ENCODE assay signal across 15 cellular contexts in genomic region chr15:39135989-39136388, GRCh38.
DNase-seq lines count a peak whose midpoint lies in the region; ATAC-seq and TF ChIP-seq lines count a peak whose summit lies in the region.
"Had no signal": no experiment of that assay in that cellular context is flagged by ENCODE, and none has a peak within 500 bp of the region (broad histone marks: within the 10 kb centered on the region; RNA-seq: fewer than 3 reads in every experiment).

No MANE protein-coding gene starts in this region.

- POLR2A ChIA-PET in PC-3 (lab: Charles Lee; ENCODE audit: unreplicated experiment) = no interaction called here
- POLR2A ChIA-PET in CD4-positive, alpha-beta T cell (lab: Charles Lee) = no interaction called here

- ATAC-seq in PC-3 (no peak), GM21526 (IDR thresholded peaks at IDR 0.05; ENCODE audit: low FRiP score, unreplicated experiment) (no peak)
- no peak for ATAC-seq in CD4-positive, alpha-beta T cell (ENCODE audit: poor library complexity)
- ATAC-seq: body of pancreas, pancreas had no signal

- no peak overlapping the region for H3K9ac ChIP-seq in PC-3 (ENCODE audit: low read length)

- H3K36me3 ChIP-seq in PC-3 (ENCODE audit: low read depth, low read length) = no peaks in the 10 kb centered on the region
- H3K36me3 ChIP-seq in hepatocyte (replicated peaks; ENCODE audit: insufficient read depth, low read depth) = no peaks in the 10 kb centered on the region
- H3K36me3 ChIP-seq: pancreas, WERI-Rb-1 had no signal

- WGBS in hepatocyte (ENCODE audit: low lambda C conversion rate, missing lambda C conversion rate) = 88% methylated on average over 7 of the region's 7 CpGs

- TF ChIP-seq CTCF in PC-3 (conservative IDR thresholded peaks at IDR 0.05; ENCODE audit: low read depth, low read length) (no peak), epithelial cell of esophagus (IDR thresholded peaks at IDR 0.05; ENCODE audit: insufficient read depth, low read depth, low read length, missing control alignments) (no peak), hepatocyte (IDR thresholded peaks at IDR 0.05; ENCODE audit: poor library complexity) (no peak)
- no peak for TF ChIP-seq CTCF in CD4-positive, alpha-beta T cell (IDR thresholded peaks at IDR 0.05)

- H3K4me3 ChIP-seq in PC-3 (ENCODE audit: low read length) (no peak overlapping the region), epithelial cell of esophagus (ENCODE audit: low read length) (no peak overlapping the region), skeletal muscle cell (ENCODE audit: low read depth, low read length) (no peak overlapping the region), hepatocyte (no peak overlapping the region)
- H3K4me3 ChIP-seq: body of pancreas, pancreas had no signal

- H3K4me1 Mint-ChIP-seq in CD4-positive, alpha-beta T cell (ENCODE audit: low read depth) = no peaks in the 10 kb centered on the region

- H3K27me3 ChIP-seq in PC-3 (ENCODE audit: low read length) (no peaks in the 10 kb centered on the region), hepatocyte (no peaks in the 10 kb centered on the region)
- no peaks in the 10 kb centered on the region for H3K27me3 ChIP-seq in CD4-positive, alpha-beta T cell (ENCODE audit: control insufficient read depth, insufficient read depth, low read length)
- H3K27me3 ChIP-seq: body of pancreas, pancreas had no signal

- H3F3A ChIP-seq in PC-3 (ENCODE audit: low read length, unreplicated experiment) = no peaks in the 10 kb centered on the region

- CTCF ChIA-PET in PC-3 (lab: Charles Lee) = no interaction called here
- CTCF ChIA-PET in CD4-positive, alpha-beta T cell (lab: Charles Lee) = interaction anchor here (0.6 kb wide), 1 partner anchor 90 kb away, joined by 3 read pairs; no protein-coding TSS in a partner anchor

- no TSS peak for BruUV-seq in PC-3 (replicated peaks; lab: Mats Ljungman, UMichigan)

- DNase-seq in EH (ENCODE audit: low read depth) (peak; percentile 97), PC-3 (peak; percentile 22), epithelial cell of esophagus (ENCODE audit: low read depth) (peak; percentile 56), skeletal muscle cell (ENCODE audit: low read depth) (peak; percentile 85), hepatocyte (ENCODE audit: low spot score) (no peak), NCI-H2107 (lab: John Stamatoyannopoulos, UW) (no peak)
- no peak for DNase-seq in CD4-positive, alpha-beta T cell
- DNase-seq: body of pancreas; head of caudate nucleus; NCI-H1105 treated with DMSO at 0.1 percent for 48 hours; NCI-H510A; pancreas; stimulated activated CD4-positive, alpha-beta T cell treated with anti-CD3 and anti-CD28 coated beads, Interleukin-15, amount 100 ng/mL, for 24 hours; WERI-Rb-1 had no signal

- no peaks in the 10 kb centered on the region for H3K79me2 ChIP-seq in PC-3 (ENCODE audit: low read length)
- no peaks in the 10 kb centered on the region for H3K79me2 ChIP-seq in hepatocyte

- H3K4me2 ChIP-seq in PC-3 (ENCODE audit: low read length) = no peak overlapping the region
- H3K4me2 ChIP-seq in hepatocyte = no peak overlapping the region

- no peaks in the 10 kb centered on the region for H3K9me3 ChIP-seq in PC-3 (ENCODE audit: low read length)
- no peaks in the 10 kb centered on the region for H3K9me3 ChIP-seq in hepatocyte (ENCODE audit: low read depth)
- no peaks in the 10 kb centered on the region for H3K9me3 ChIP-seq in CD4-positive, alpha-beta T cell (ENCODE audit: control insufficient read depth, low read length)
- H3K9me3 ChIP-seq: body of pancreas, pancreas had no signal

- no peaks in the 10 kb centered on the region for H3K9me3 Mint-ChIP-seq in CD4-positive, alpha-beta T cell

- intact Hi-C loops in PC-3 (cut with micrococcal nuclease) = no loop called here
- intact Hi-C loops in CD4-positive, alpha-beta T cell (cut with DNase I, micrococcal nuclease) = no loop called here

- no peak overlapping the region for H3K27ac ChIP-seq in PC-3 (ENCODE audit: low read length)
- no peak overlapping the region for H3K27ac ChIP-seq in hepatocyte
- H3K27ac ChIP-seq in CD4-positive, alpha-beta T cell (ENCODE audit: low read depth, low read length) = no peak overlapping the region
- H3K27ac ChIP-seq: body of pancreas, pancreas, WERI-Rb-1 had no signal

- H3K27me3 Mint-ChIP-seq in CD4-positive, alpha-beta T cell = peaks cover 11% of the 10 kb centered on the region

- H3K9me2 ChIP-seq in PC-3 (replicated peaks; ENCODE audit: low read length) = no peaks in the 10 kb centered on the region
- no peaks in the 10 kb centered on the region for H3K9me2 ChIP-seq in hepatocyte (replicated peaks; ENCODE audit: insufficient read depth)

- H3K36me3 Mint-ChIP-seq in CD4-positive, alpha-beta T cell (ENCODE audit: low read depth) = no peaks in the 10 kb centered on the region

- no peak overlapping the region for H3K4me3 Mint-ChIP-seq in CD4-positive, alpha-beta T cell

- H3K27ac Mint-ChIP-seq in CD4-positive, alpha-beta T cell = no peak overlapping the region

- H3K4me1 ChIP-seq in PC-3 (ENCODE audit: insufficient read depth, low read length) = peaks cover 54% of the 10 kb centered on the region
- no peaks in the 10 kb centered on the region for H3K4me1 ChIP-seq in hepatocyte (ENCODE audit: insufficient read depth)

- no peaks in the 10 kb centered on the region for H4K20me1 ChIP-seq in PC-3 (ENCODE audit: low read length)
- H4K20me1 ChIP-seq in hepatocyte (ENCODE audit: insufficient read depth, poor library complexity, severe bottlenecking) = no peaks in the 10 kb centered on the region

- H2AFZ ChIP-seq in PC-3 (ENCODE audit: low read length) (no peak overlapping the region), hepatocyte (no peak overlapping the region)

Comparison
In these comparisons a context has a peak if more than half of its experiments do, and no peak if none do; other contexts are left out.
1. DNase-seq: peak in EH (single experiment), PC-3 (single experiment), epithelial cell of esophagus (single experiment) and skeletal muscle cell (single experiment); none in hepatocyte (single experiment), NCI-H2107 (single experiment) and CD4-positive, alpha-beta T cell (0 of 10).